9 cellular contexts compared by ENCODE assay signal in genomic region chr11:36456136-36456535, GRCh38. TPM values are rescaled to one million over a fixed set of nuclear protein-coding genes. Genes with fewer than 3 reads are reported as not detected.
DNase-seq lines count a peak whose midpoint lies in the region; ATAC-seq and TF ChIP-seq lines count a peak whose summit lies in the region.
"Had no signal": no experiment of that assay in that cellular context is flagged by ENCODE, and none has a peak within 500 bp of the region (broad histone marks: within the 10 kb centered on the region; RNA-seq: fewer than 3 reads in every experiment).

No MANE protein-coding gene starts in this region.

- H3K4me1 ChIP-seq in Panc1 (ENCODE audit: control insufficient read depth, insufficient read depth, low read length) = no peaks in the 10 kb centered on the region; the same call in 1 of the 2 replicates

- no peaks in the 10 kb centered on the region for H3K9me3 ChIP-seq in Panc1 (ENCODE audit: control insufficient read depth, insufficient read depth, low read depth, low read length)

- H3K27me3 Mint-ChIP-seq in endothelial cell (ENCODE audit: unreplicated experiment) (peaks cover 26% of the 10 kb centered on the region), type B pancreatic cell (peaks cover 4% of the 10 kb centered on the region)
- H3K27me3 Mint-ChIP-seq in natural killer cell treated with Interleukin-12 subunit alpha and Interleukin-12 subunit beta and Interleukin-15 and Interleukin-18, amount 100 ng/mL, for 72 hours = no peaks in the 10 kb centered on the region
- H3K27me3 Mint-ChIP-seq: T-cell had no signal

- ATAC-seq in Panc1 (peak; percentile 39; the same call in 1 of the 2 replicates), HG02938 (IDR thresholded peaks at IDR 0.05; ENCODE audit: unreplicated experiment) (no peak)
- ATAC-seq in natural killer cell treated with Interleukin-12 subunit alpha and Interleukin-12 subunit beta and Interleukin-15 and Interleukin-18, amount 100 ng/mL, for 72 hours = no peak
- ATAC-seq: T-cell had no signal

- no peaks in the 10 kb centered on the region for H3K27me3 ChIP-seq in Panc1 (ENCODE audit: control insufficient read depth, insufficient read depth, low read length)

- peaks cover 34% of the 10 kb centered on the region for H3K4me1 Mint-ChIP-seq in endothelial cell (ENCODE audit: unreplicated experiment)
- H3K4me1 Mint-ChIP-seq in natural killer cell treated with Interleukin-12 subunit alpha and Interleukin-12 subunit beta and Interleukin-15 and Interleukin-18, amount 100 ng/mL, for 72 hours (ENCODE audit: low read depth in 2 of 2) = peaks cover 65 to 79% of the 10 kb centered on the region in 2 donors
- peaks cover 31% of the 10 kb centered on the region for H3K4me1 Mint-ChIP-seq in type B pancreatic cell (ENCODE audit: unreplicated experiment)

- no TSS peak for BruUV-seq in Panc1 (replicated peaks; lab: Mats Ljungman, UMichigan)

- TF ChIP-seq CTCF in Panc1 (IDR thresholded peaks at IDR 0.05) (no peak), endothelial cell (IDR thresholded peaks at IDR 0.05; ENCODE audit: unreplicated experiment) (no peak), type B pancreatic cell (conservative IDR thresholded peaks at IDR 0.05) (no peak)

- no peaks in the 10 kb centered on the region for H3K36me3 ChIP-seq in Panc1 (ENCODE audit: control insufficient read depth, insufficient read depth, low read length)

- H3K9me3 Mint-ChIP-seq in endothelial cell (ENCODE audit: unreplicated experiment) (no peaks in the 10 kb centered on the region), type B pancreatic cell (no peaks in the 10 kb centered on the region)
- H3K9me3 Mint-ChIP-seq in natural killer cell treated with Interleukin-12 subunit alpha and Interleukin-12 subunit beta and Interleukin-15 and Interleukin-18, amount 100 ng/mL, for 72 hours = no peaks in the 10 kb centered on the region
- H3K9me3 Mint-ChIP-seq: T-cell had no signal

- in situ Hi-C loops in Panc1 (cut with HindIII; ENCODE audit: low pct_unique_long_range_greater_than_20kb, low sequenced_read_pairs) = no loop called here
- in situ Hi-C loops in KBM-7 (cut with MboI; ENCODE audit: low pct_unique_long_range_greater_than_20kb, low sequenced_read_pairs) = no loop called here

- H3K27ac ChIP-seq in Panc1 (ENCODE audit: low read length) = no peak overlapping the region

- POLR2A ChIA-PET in Panc1 (lab: Charles Lee) = no interaction called here

- H3K36me3 Mint-ChIP-seq in endothelial cell (ENCODE audit: low read depth, unreplicated experiment) = peaks cover 73% of the 10 kb centered on the region
- H3K36me3 Mint-ChIP-seq in natural killer cell treated with Interleukin-12 subunit alpha and Interleukin-12 subunit beta and Interleukin-15 and Interleukin-18, amount 100 ng/mL, for 72 hours = peaks cover 36% of the 10 kb centered on the region
- H3K36me3 Mint-ChIP-seq in type B pancreatic cell = peaks cover 4% of the 10 kb centered on the region

- H3K4me3 Mint-ChIP-seq in endothelial cell (ENCODE audit: unreplicated experiment) = peak overlapping the region; percentile 79
- H3K4me3 Mint-ChIP-seq in natural killer cell treated with Interleukin-12 subunit alpha and Interleukin-12 subunit beta and Interleukin-15 and Interleukin-18, amount 100 ng/mL, for 72 hours = no peak overlapping the region
- no peak overlapping the region for H3K4me3 Mint-ChIP-seq in type B pancreatic cell
- H3K4me3 Mint-ChIP-seq: T-cell had no signal

- CTCF ChIA-PET in Panc1 (lab: Charles Lee) = no interaction called here

- H3K4me3 ChIP-seq in Panc1 (ENCODE audit: low read depth in 2 of 2, low read length in 2 of 2) = no peak overlapping the region

- intact Hi-C loops in Panc1 (cut with micrococcal nuclease; ENCODE audit: unreplicated experiment) = no loop called here

- DNase-seq in Panc1 (ENCODE audit: low read depth, low spot score) (no peak), endothelial cell (ENCODE audit: low spot score) (no peak), type B pancreatic cell (ENCODE audit: extremely low spot score, unreplicated experiment) (peak; percentile 47), NCI-H2196 treated with DMSO at 0.1 percent for 48 hours (lab: John Stamatoyannopoulos, UW; ENCODE audit: unreplicated experiment) (no peak), KBM-7 (no peak)
- DNase-seq in natural killer cell treated with Interleukin-12 subunit alpha and Interleukin-12 subunit beta and Interleukin-15 and Interleukin-18, amount 100 ng/mL, for 72 hours (ENCODE audit: low spot score) = peak; percentile 54
- no peak for DNase-seq in activated CD8-positive, alpha-beta memory T cell treated with anti-CD3 and anti-CD28 coated beads for 24 hours
- DNase-seq: T-cell had no signal

- H3K27ac Mint-ChIP-seq in endothelial cell (ENCODE audit: unreplicated experiment) = no peak overlapping the region
- H3K27ac Mint-ChIP-seq in natural killer cell treated with Interleukin-12 subunit alpha and Interleukin-12 subunit beta and Interleukin-15 and Interleukin-18, amount 100 ng/mL, for 72 hours = peak overlapping the region; percentile 63 to 90
- H3K27ac Mint-ChIP-seq in type B pancreatic cell = no peak overlapping the region

RNA-seq across cellular contexts. Expression of gene TRAF6, which starts 53.9 kb away (rescaled TPM):
- total RNA-seq in Panc1 (2021; ENCODE audit: unreplicated experiment) (10.9 TPM), endothelial cell (ENCODE audit: unreplicated experiment) (20.4 TPM), type B pancreatic cell (ENCODE audit: low replicate concordance) (15.0 and 18.2 TPM in 2 replicates)
- 5.2 TPM for polyA plus RNA-seq in Panc1 (2012; ENCODE audit: insufficient read length)
- 10 to 100 TPM; 15.3 to 25.3 TPM for total RNA-seq in natural killer cell treated with Interleukin-12 subunit alpha and Interleukin-12 subunit beta and Interleukin-15 and Interleukin-18, amount 100 ng/mL, for 72 hours

Comparison
In these comparisons a context has a peak if more than half of its experiments do, and no peak if none do; other contexts are left out.
1. DNase-seq: peak in natural killer cell treated with Interleukin-12 subunit alpha and Interleukin-12 subunit beta and Interleukin-15 and Interleukin-18, amount 100 ng/mL, for 72 hours (single experiment) and type B pancreatic cell (single experiment); none in Panc1 (single experiment), endothelial cell (single experiment), NCI-H2196 treated with DMSO at 0.1 percent for 48 hours (single experiment), activated CD8-positive, alpha-beta memory T cell treated with anti-CD3 and anti-CD28 coated beads for 24 hours (single experiment) and KBM-7 (single experiment).
2. H3K27ac Mint-ChIP-seq: peak in natural killer cell treated with Interleukin-12 subunit alpha and Interleukin-12 subunit beta and Interleukin-15 and Interleukin-18, amount 100 ng/mL, for 72 hours (2 of 2); none in endothelial cell (single experiment) and type B pancreatic cell (single experiment).